ENCODE assay signal across 1 cellular context in genomic region chr16:57591086-57591869, GRCh38.
TF ChIP-seq lines count a peak whose summit lies in the region.

No MANE protein-coding gene starts in this region.

TF ChIP-seq in HepG2, 621 proteins besides CTCF, POLR2A, EP300 and RAD21 (continued from another document and continues in another):
- TF ChIP-seq, protein P1, sequence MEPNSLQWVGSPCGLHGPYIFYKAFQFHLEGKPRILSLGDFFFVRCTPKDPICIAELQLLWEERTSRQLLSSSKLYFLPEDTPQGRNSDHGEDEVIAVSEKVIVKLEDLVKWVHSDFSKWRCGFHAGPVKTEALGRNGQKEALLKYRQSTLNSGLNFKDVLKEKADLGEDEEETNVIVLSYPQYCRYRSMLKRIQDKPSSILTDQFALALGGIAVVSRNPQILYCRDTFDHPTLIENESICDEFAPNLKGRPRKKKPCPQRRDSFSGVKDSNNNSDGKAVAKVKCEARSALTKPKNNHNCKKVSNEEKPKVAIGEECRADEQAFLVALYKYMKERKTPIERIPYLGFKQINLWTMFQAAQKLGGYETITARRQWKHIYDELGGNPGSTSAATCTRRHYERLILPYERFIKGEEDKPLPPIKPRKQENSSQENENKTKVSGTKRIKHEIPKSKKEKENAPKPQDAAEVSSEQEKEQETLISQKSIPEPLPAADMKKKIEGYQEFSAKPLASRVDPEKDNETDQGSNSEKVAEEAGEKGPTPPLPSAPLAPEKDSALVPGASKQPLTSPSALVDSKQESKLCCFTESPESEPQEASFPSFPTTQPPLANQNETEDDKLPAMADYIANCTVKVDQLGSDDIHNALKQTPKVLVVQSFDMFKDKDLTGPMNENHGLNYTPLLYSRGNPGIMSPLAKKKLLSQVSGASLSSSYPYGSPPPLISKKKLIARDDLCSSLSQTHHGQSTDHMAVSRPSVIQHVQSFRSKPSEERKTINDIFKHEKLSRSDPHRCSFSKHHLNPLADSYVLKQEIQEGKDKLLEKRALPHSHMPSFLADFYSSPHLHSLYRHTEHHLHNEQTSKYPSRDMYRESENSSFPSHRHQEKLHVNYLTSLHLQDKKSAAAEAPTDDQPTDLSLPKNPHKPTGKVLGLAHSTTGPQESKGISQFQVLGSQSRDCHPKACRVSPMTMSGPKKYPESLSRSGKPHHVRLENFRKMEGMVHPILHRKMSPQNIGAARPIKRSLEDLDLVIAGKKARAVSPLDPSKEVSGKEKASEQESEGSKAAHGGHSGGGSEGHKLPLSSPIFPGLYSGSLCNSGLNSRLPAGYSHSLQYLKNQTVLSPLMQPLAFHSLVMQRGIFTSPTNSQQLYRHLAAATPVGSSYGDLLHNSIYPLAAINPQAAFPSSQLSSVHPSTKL (CRISPR knock-in tag; IDR thresholded peaks at IDR 0.05) = peak; percentile 31; the same call in 1 of the 2 replicates
- TF ChIP-seq ZXDC (CRISPR knock-in tag; IDR thresholded peaks at IDR 0.05) = 0 out of 2 replicates have a peak, but pooled peaks have one; percentile 67
- 0 out of 2 replicates have a peak, but pooled peaks have one; percentile 47 for TF ChIP-seq ARID3A (IDR thresholded peaks at IDR 0.05; ENCODE audit: low read depth, low read length)
- TF ChIP-seq SAFB2 (CRISPR knock-in tag; IDR thresholded peaks at IDR 0.05; ENCODE audit: borderline replicate concordance, low read depth) = no peak
- TF ChIP-seq ZNF414 (CRISPR knock-in tag; IDR thresholded peaks at IDR 0.05) = no peak
- 0 out of 2 replicates have a peak, but pooled peaks have one; percentile 48 for TF ChIP-seq ZSCAN9 (CRISPR knock-in tag; IDR thresholded peaks at IDR 0.05; ENCODE audit: borderline replicate concordance)
- TF ChIP-seq ZNF484 (CRISPR knock-in tag; IDR thresholded peaks at IDR 0.05; ENCODE audit: borderline replicate concordance, low read depth) = no peak
- TF ChIP-seq ZNF615 (CRISPR knock-in tag; IDR thresholded peaks at IDR 0.05; ENCODE audit: borderline replicate concordance) = peak; percentile 37; the same call in 1 of the 2 replicates
- TF ChIP-seq HDAC2 (CRISPR knock-in tag; IDR thresholded peaks at IDR 0.05) = peak; percentile 37; the same call in 1 of the 2 replicates
- TF ChIP-seq ZNF614 (CRISPR knock-in tag; IDR thresholded peaks at IDR 0.05; ENCODE audit: borderline replicate concordance) = 0 out of 2 replicates have a peak, but pooled peaks have one; percentile 52
- TF ChIP-seq NFKBIZ (CRISPR knock-in tag; IDR thresholded peaks at IDR 0.05) = peak; percentile 32; the same call in 1 of the 2 replicates
- peak; percentile 30; the same call in 1 of the 2 replicates for TF ChIP-seq ZNF350 (CRISPR knock-in tag; IDR thresholded peaks at IDR 0.05; ENCODE audit: borderline replicate concordance, low read depth)
- TF ChIP-seq TFDP1 (CRISPR knock-in tag; IDR thresholded peaks at IDR 0.05; ENCODE audit: borderline replicate concordance) = 0 out of 2 replicates have a peak, but pooled peaks have one; percentile 11
- 0 out of 2 replicates have a peak, but pooled peaks have one; percentile 33 for TF ChIP-seq HMGXB3 (CRISPR knock-in tag; IDR thresholded peaks at IDR 0.05; ENCODE audit: borderline replicate concordance)
- no peak for TF ChIP-seq ZNF549 (CRISPR knock-in tag; IDR thresholded peaks at IDR 0.05)
- no peak for TF ChIP-seq MTF2 (CRISPR knock-in tag; IDR thresholded peaks at IDR 0.05; ENCODE audit: borderline replicate concordance)
- TF ChIP-seq ZBTB33 (CRISPR knock-in tag; IDR thresholded peaks at IDR 0.05) = 0 out of 2 replicates have a peak, but pooled peaks have one; percentile 29
- TF ChIP-seq ZNF768 (CRISPR knock-in tag; IDR thresholded peaks at IDR 0.05) = 0 out of 2 replicates have a peak, but pooled peaks have one; percentile 22
- TF ChIP-seq GTF3A (CRISPR knock-in tag; conservative IDR thresholded peaks at IDR 0.05) = 0 out of 2 replicates have a peak, but pooled peaks have one; percentile 17
- TF ChIP-seq TRIM24 (CRISPR knock-in tag; IDR thresholded peaks at IDR 0.05) = no peak
- peak; percentile 44; the same call in 1 of the 2 replicates for TF ChIP-seq KAT8 (CRISPR knock-in tag; IDR thresholded peaks at IDR 0.05)
- 0 out of 2 replicates have a peak, but pooled peaks have one; percentile 13 for TF ChIP-seq TCF7 (IDR thresholded peaks at IDR 0.05; ENCODE audit: low read depth)
- TF ChIP-seq ZNF24 (IDR thresholded peaks at IDR 0.05) = no peak
- TF ChIP-seq XRCC5 (optimal IDR thresholded peaks at IDR 0.05; ENCODE audit: low read length) = peak; percentile 73
- TF ChIP-seq MED8 (CRISPR knock-in tag; IDR thresholded peaks at IDR 0.05; ENCODE audit: insufficient replicate concordance) = no peak
- 0 out of 2 replicates have a peak, but pooled peaks have one; percentile 27 for TF ChIP-seq ERF (CRISPR knock-in tag; IDR thresholded peaks at IDR 0.05)
- no peak for TF ChIP-seq AHR (CRISPR knock-in tag; IDR thresholded peaks at IDR 0.05)
- TF ChIP-seq, protein P2, sequence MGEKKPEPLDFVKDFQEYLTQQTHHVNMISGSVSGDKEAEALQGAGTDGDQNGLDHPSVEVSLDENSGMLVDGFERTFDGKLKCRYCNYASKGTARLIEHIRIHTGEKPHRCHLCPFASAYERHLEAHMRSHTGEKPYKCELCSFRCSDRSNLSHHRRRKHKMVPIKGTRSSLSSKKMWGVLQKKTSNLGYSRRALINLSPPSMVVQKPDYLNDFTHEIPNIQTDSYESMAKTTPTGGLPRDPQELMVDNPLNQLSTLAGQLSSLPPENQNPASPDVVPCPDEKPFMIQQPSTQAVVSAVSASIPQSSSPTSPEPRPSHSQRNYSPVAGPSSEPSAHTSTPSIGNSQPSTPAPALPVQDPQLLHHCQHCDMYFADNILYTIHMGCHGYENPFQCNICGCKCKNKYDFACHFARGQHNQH (CRISPR knock-in tag; IDR thresholded peaks at IDR 0.05) = peak; percentile 58; the same call in 1 of the 2 replicates
- peak; percentile 17; the same call in 1 of the 2 replicates for TF ChIP-seq NCOA2 (CRISPR knock-in tag; IDR thresholded peaks at IDR 0.05)
- TF ChIP-seq NR2F6 (IDR thresholded peaks at IDR 0.05) = no peak
- no peak; the same call in 1 of the 2 replicates for TF ChIP-seq NR2F6 (CRISPR knock-in tag; IDR thresholded peaks at IDR 0.05)
- TF ChIP-seq GTF2F1 (IDR thresholded peaks at IDR 0.05; ENCODE audit: low read length) = no peak
- peak; percentile 26; the same call in 1 of the 2 replicates for TF ChIP-seq MIER2 (CRISPR knock-in tag; IDR thresholded peaks at IDR 0.05)
- TF ChIP-seq ZNF34 (CRISPR knock-in tag; IDR thresholded peaks at IDR 0.05; ENCODE audit: borderline replicate concordance) = no peak
- TF ChIP-seq GATAD2A (CRISPR knock-in tag; IDR thresholded peaks at IDR 0.05) = peak; percentile 49; the same call in 1 of the 2 replicates
- TF ChIP-seq ZFYVE20 (CRISPR knock-in tag; IDR thresholded peaks at IDR 0.05; ENCODE audit: borderline replicate concordance, low read depth) = no peak
- peak; percentile 36; the same call in 1 of the 2 replicates for TF ChIP-seq ELF3 (CRISPR knock-in tag; IDR thresholded peaks at IDR 0.05)
- TF ChIP-seq, protein P3, sequence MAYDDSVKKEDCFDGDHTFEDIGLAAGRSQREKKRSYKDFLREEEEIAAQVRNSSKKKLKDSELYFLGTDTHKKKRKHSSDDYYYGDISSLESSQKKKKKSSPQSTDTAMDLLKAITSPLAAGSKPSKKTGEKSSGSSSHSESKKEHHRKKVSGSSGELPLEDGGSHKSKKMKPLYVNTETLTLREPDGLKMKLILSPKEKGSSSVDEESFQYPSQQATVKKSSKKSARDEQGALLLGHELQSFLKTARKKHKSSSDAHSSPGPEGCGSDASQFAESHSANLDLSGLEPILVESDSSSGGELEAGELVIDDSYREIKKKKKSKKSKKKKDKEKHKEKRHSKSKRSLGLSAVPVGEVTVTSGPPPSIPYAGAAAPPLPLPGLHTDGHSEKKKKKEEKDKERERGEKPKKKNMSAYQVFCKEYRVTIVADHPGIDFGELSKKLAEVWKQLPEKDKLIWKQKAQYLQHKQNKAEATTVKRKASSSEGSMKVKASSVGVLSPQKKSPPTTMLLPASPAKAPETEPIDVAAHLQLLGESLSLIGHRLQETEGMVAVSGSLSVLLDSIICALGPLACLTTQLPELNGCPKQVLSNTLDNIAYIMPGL (CRISPR knock-in tag; IDR thresholded peaks at IDR 0.05; ENCODE audit: borderline replicate concordance in 1 of 2, low read depth in 1 of 2) = peak; percentile 51 to 59; a peak in 3 of 4 replicates
- peak; percentile 94 for TF ChIP-seq SMC3 (IDR thresholded peaks at IDR 0.05; ENCODE audit: low read length)
- peak; percentile 39; the same call in 1 of the 2 replicates for TF ChIP-seq ZNF331 (CRISPR knock-in tag; IDR thresholded peaks at IDR 0.05)
- TF ChIP-seq ZNF124 (CRISPR knock-in tag; IDR thresholded peaks at IDR 0.05) = no peak
